ENCODE assay signal across 1 cellular context in genomic region chr10:44253769-44254462, GRCh38.
TF ChIP-seq lines count a peak whose summit lies in the region.

No MANE protein-coding gene starts in this region.

TF ChIP-seq in GM23338, 12 proteins besides CTCF, POLR2A, EP300 and RAD21 (continued from another document):
- no peak for TF ChIP-seq ZNF462 (CRISPR knock-in tag; IDR thresholded peaks at IDR 0.05)
- no peak for TF ChIP-seq ZNF114 (CRISPR knock-in tag; IDR thresholded peaks at IDR 0.05)
